Comparison of ENCODE assay signal across 19 cellular contexts in genomic region chr5:166582416-166582815, GRCh38.
DNase-seq lines count a peak whose midpoint lies in the region; ATAC-seq and TF ChIP-seq lines count a peak whose summit lies in the region.
"Had no signal": no experiment of that assay in that cellular context is flagged by ENCODE, and none has a peak within 500 bp of the region (broad histone marks: within the 10 kb centered on the region; RNA-seq: fewer than 3 reads in every experiment).

No MANE protein-coding gene starts in this region.

- H3K4me3 ChIP-seq in SK-N-MC (no peak overlapping the region; the same call in 1 of the 2 replicates), smooth muscle cell (no peak overlapping the region), gastrocnemius medialis (no peak overlapping the region)
- H3K4me3 ChIP-seq: A549 had no signal

- peak overlapping the region; percentile 97 for H3K27ac ChIP-seq in SK-N-MC
- peak overlapping the region; percentile 12 for H3K27ac ChIP-seq in epithelial cell of prostate
- peak overlapping the region; percentile 20 for H3K27ac ChIP-seq in smooth muscle cell (ENCODE audit: low read depth)
- no peak overlapping the region for H3K27ac ChIP-seq in gastrocnemius medialis
- H3K27ac ChIP-seq: A549, C4-2B had no signal

- no peak for TF ChIP-seq CTCF in smooth muscle cell (IDR thresholded peaks at IDR 0.05; ENCODE audit: borderline replicate concordance, insufficient read depth, poor library complexity, severe bottlenecking)
- TF ChIP-seq CTCF in gastrocnemius medialis (IDR thresholded peaks at IDR 0.05 in 4 of 5, conservative IDR thresholded peaks at IDR 0.05 in 1 of 5) = no peak

- in situ Hi-C loops in gastrocnemius medialis (cut with MboI; ENCODE audit: low sequenced_read_pairs in 4 of 4) = no loop called here

- no peaks in the 10 kb centered on the region for H3F3A ChIP-seq in smooth muscle cell (ENCODE audit: low read depth)

- no peaks in the 10 kb centered on the region for H3K79me2 ChIP-seq in smooth muscle cell (ENCODE audit: low read depth)

- H3K9me3 ChIP-seq in SK-N-MC (ENCODE audit: low read depth, low read length) (no peaks in the 10 kb centered on the region), smooth muscle cell (replicated peaks; ENCODE audit: low read depth) (no peaks in the 10 kb centered on the region), gastrocnemius medialis (no peaks in the 10 kb centered on the region)
- H3K9me3 ChIP-seq: A549 had no signal

- peaks cover 2% of the 10 kb centered on the region for H3K4me1 ChIP-seq in smooth muscle cell (ENCODE audit: low read depth)
- no peaks in the 10 kb centered on the region for H3K4me1 ChIP-seq in gastrocnemius medialis
- H3K4me1 ChIP-seq: A549 had no signal

- peak overlapping the region; percentile 3 for H3K9ac ChIP-seq in SK-N-MC (ENCODE audit: insufficient read length)
- no peak overlapping the region for H3K9ac ChIP-seq in smooth muscle cell (ENCODE audit: low read depth)

- H4K20me1 ChIP-seq in smooth muscle cell (ENCODE audit: low read depth) = no peaks in the 10 kb centered on the region

- no peaks in the 10 kb centered on the region for H3K27me3 ChIP-seq in smooth muscle cell (ENCODE audit: low read depth)
- H3K27me3 ChIP-seq in gastrocnemius medialis = no peaks in the 10 kb centered on the region

- H3K36me3 ChIP-seq in SK-N-MC (ENCODE audit: insufficient read depth, low read length) = no peaks in the 10 kb centered on the region
- H3K36me3 ChIP-seq in smooth muscle cell (ENCODE audit: low read depth) = no peaks in the 10 kb centered on the region
- H3K36me3 ChIP-seq in gastrocnemius medialis = no peaks in the 10 kb centered on the region

- ATAC-seq in gastrocnemius medialis = no peak
- ATAC-seq in Right ventricle myocardium superior (ENCODE audit: poor library complexity) = no peak
- no peak for ATAC-seq in HG02759 (IDR thresholded peaks at IDR 0.05; ENCODE audit: unreplicated experiment)
- ATAC-seq: A549, HCT116, HepG2 had no signal

- no peak overlapping the region for H2AFZ ChIP-seq in smooth muscle cell (ENCODE audit: low read depth)

- DNase-seq in SK-N-MC (ENCODE audit: low read depth, low spot score) = no peak
- DNase-seq in epithelial cell of prostate (ENCODE audit: low read depth, low spot score) = no peak
- peak; percentile 67 for DNase-seq in iris pigment epithelial cell (ENCODE audit: low read depth)
- no peak for DNase-seq in smooth muscle cell (lab: John Stamatoyannopoulos, UW; ENCODE audit: unreplicated experiment)
- DNase-seq in gastrocnemius medialis = no peak
- DNase-seq in Right ventricle myocardium superior = no peak
- DNase-seq: AML-193; CD4-positive, alpha-beta T cell; DMS153; DMS79; GDM1; GOT3; H7; HFFc6 had no signal

- TF ChIP-seq POLR2A in gastrocnemius medialis (IDR thresholded peaks at IDR 0.05) = no peak

- intact Hi-C loops in gastrocnemius medialis (cut with DNase I; ENCODE audit: low total_unique reads) (no loop called here), Right ventricle myocardium superior (cut with DNase I) (no loop called here)

- WGBS in smooth muscle cell (ENCODE audit: low lambda C conversion rate) = 61% methylated on average over 4 of the region's 4 CpGs

- peak overlapping the region; percentile 54 for H3K4me2 ChIP-seq in smooth muscle cell
- H3K4me2 ChIP-seq: A549 had no signal

Comparison
In these comparisons a context has a peak if more than half of its experiments do, and no peak if none do; other contexts are left out.
1. H3K27ac ChIP-seq: peak in SK-N-MC (single experiment), epithelial cell of prostate (single experiment) and smooth muscle cell (single experiment); none in gastrocnemius medialis (0 of 4).